In the genomic region with DNA sequence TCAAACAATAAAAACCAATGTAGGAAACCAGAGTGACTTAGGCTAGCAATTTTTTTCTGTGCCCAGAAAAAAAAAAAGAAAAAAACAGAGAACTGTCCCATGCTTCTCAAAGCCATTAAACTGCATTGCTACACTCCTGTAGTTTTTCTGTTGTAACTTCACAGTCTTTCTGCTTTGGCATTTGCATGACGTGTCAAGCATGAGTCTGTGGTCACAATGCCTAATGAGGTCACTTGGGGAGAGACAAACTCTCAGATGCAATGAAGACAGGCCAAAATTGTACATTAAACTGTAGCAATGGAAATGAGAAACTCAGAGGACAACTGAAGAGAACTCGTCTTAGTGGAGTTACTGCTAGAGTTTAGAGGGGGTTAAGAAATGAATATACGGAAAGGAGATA, we compare ENCODE assay signal across 19 cellular contexts. TPM values are rescaled to one million over a fixed set of nuclear protein-coding genes. Genes with fewer than 3 reads are reported as not detected.
A peak's percentile ranks its signal among the peaks of the same experiment; 100 is the strongest.
DNase-seq lines count a peak whose midpoint lies in the region; ATAC-seq, FAIRE-seq and TF ChIP-seq lines count a peak whose summit lies in the region.
"Had no signal": no experiment of that assay in that cellular context is flagged by ENCODE, and none has a peak within 500 bp of the region (broad histone marks: within the 10 kb centered on the region; RNA-seq: fewer than 3 reads in every experiment).

No MANE protein-coding gene starts in this region.

- no peak overlapping the region for H3K4me3 Mint-ChIP-seq in astrocyte (ENCODE audit: unreplicated experiment)

- H3K9me3 ChIP-seq in astrocyte (ENCODE audit: insufficient read depth, low read depth, low read length) (no peaks in the 10 kb centered on the region), adrenal gland (replicated peaks in 1 of 3) (peaks cover 0 to 4% (median 0%) of the 10 kb centered on the region in 3 donors)
- H3K9me3 ChIP-seq: pancreas had no signal

- H3K27ac ChIP-seq in HL-60 (replicated peaks) (no peak overlapping the region), astrocyte (ENCODE audit: low read depth, low read length) (peak overlapping the region; percentile 81), adrenal gland (no peak overlapping the region), dorsolateral prefrontal cortex (no peak overlapping the region)
- H3K27ac ChIP-seq: KMS-11, pancreas had no signal

- H3K27ac Mint-ChIP-seq in astrocyte (ENCODE audit: unreplicated experiment) = peak overlapping the region; percentile 29

- H4K20me1 ChIP-seq in astrocyte (ENCODE audit: insufficient read depth, low read length) = no peaks in the 10 kb centered on the region

- no peak overlapping the region for H2AFZ ChIP-seq in astrocyte (ENCODE audit: low read depth, low read length)

- peak overlapping the region; percentile 46 for H3K4me2 ChIP-seq in astrocyte (ENCODE audit: low read length)
- H3K4me2 ChIP-seq: KMS-11 had no signal

- intact Hi-C loops in adrenal gland (cut with DNase I) (no loop called here), dorsolateral prefrontal cortex (cut with DNase I) (no loop called here)

- no peaks in the 10 kb centered on the region for H3K9me3 Mint-ChIP-seq in astrocyte (ENCODE audit: unreplicated experiment)

- DNase-seq in AG08395 (ENCODE audit: low spot score) (peak; percentile 77), HL-60 (ENCODE audit: low read depth in 1 of 2, low spot score in 1 of 2) (peak; percentile 11 to 13), astrocyte (ENCODE audit: low read depth) (peak; percentile 84), iris pigment epithelial cell (ENCODE audit: low read depth) (peak; percentile 35), AML-193 (lab: John Stamatoyannopoulos, UW) (no peak), adrenal gland (no peak), dorsolateral prefrontal cortex (no peak)
- DNase-seq: ACHN; activated CD4-positive, alpha-beta T cell treated with anti-CD3 and anti-CD28 coated beads, Interleukin-2, amount 50 U/mL, for 4 hours; aorta; foreskin melanocyte; mesendoderm; NCI-H187; NCI-H526 treated with DMSO at 0.1 percent for 48 hours; pancreas; stimulated activated CD4-positive, alpha-beta T cell treated with anti-CD3 and anti-CD28 coated beads, Interleukin-15, amount 100 ng/mL, for 24 hours had no signal

- no peak for FAIRE-seq in astrocyte (lab: Jason Lieb, UNC)
- FAIRE-seq: pancreas had no signal

- no peak overlapping the region for H3K4me3 ChIP-seq in HL-60 (replicated peaks; ENCODE audit: insufficient read depth, low read length)
- H3K4me3 ChIP-seq in astrocyte (ENCODE audit: insufficient read depth, low read depth, low read length) = no peak overlapping the region
- no peak overlapping the region for H3K4me3 ChIP-seq in adrenal gland
- no peak overlapping the region for H3K4me3 ChIP-seq in dorsolateral prefrontal cortex
- H3K4me3 ChIP-seq: pancreas had no signal

- H3K27me3 ChIP-seq in HL-60 (ENCODE audit: insufficient read depth, poor library complexity, severe bottlenecking) = no peaks in the 10 kb centered on the region
- no peaks in the 10 kb centered on the region for H3K27me3 ChIP-seq in astrocyte (ENCODE audit: insufficient read depth, low read length)
- no peaks in the 10 kb centered on the region for H3K27me3 ChIP-seq in adrenal gland
- H3K27me3 ChIP-seq in dorsolateral prefrontal cortex = peaks cover 0 to 6% (median 0%) of the 10 kb centered on the region in 45 donors
- H3K27me3 ChIP-seq: pancreas had no signal

- peaks cover 19% of the 10 kb centered on the region for H3K36me3 Mint-ChIP-seq in astrocyte (ENCODE audit: low read depth, unreplicated experiment)

- 85 to 99% (median 90%) methylated on average over 3 of the region's 3 CpGs for whole genome bisulfite sequencing in adrenal gland, 4 donors

- H3K9ac ChIP-seq in astrocyte (ENCODE audit: low read length) = peak overlapping the region; percentile 61
- H3K9ac ChIP-seq: KMS-11 had no signal

- no peak for TF ChIP-seq CTCF in HL-60 (IDR thresholded peaks at IDR 0.05; ENCODE audit: insufficient read depth, low read length)
- TF ChIP-seq CTCF in astrocyte (IDR thresholded peaks at IDR 0.05; ENCODE audit: insufficient read depth, low read depth, low read length) = no peak
- no peak for TF ChIP-seq CTCF in adrenal gland (IDR thresholded peaks at IDR 0.05)
- TF ChIP-seq CTCF in dorsolateral prefrontal cortex (IDR thresholded peaks at IDR 0.05 in 54 of 56, conservative IDR thresholded peaks at IDR 0.05 in 2 of 56; ENCODE audit: low read depth in 1 of 56, partially characterized antibody in 56 of 56) = no peak

- no peak for ATAC-seq in GM21737 (IDR thresholded peaks at IDR 0.05; ENCODE audit: unreplicated experiment)
- ATAC-seq: pancreas had no signal

- TF ChIP-seq POLR2A in adrenal gland (IDR thresholded peaks at IDR 0.05) = no peak

- no peaks in the 10 kb centered on the region for H3K79me2 ChIP-seq in astrocyte (ENCODE audit: insufficient read depth, low read length)

- no peaks in the 10 kb centered on the region for H3K27me3 Mint-ChIP-seq in astrocyte (ENCODE audit: low read depth, unreplicated experiment)

- H3K36me3 ChIP-seq in astrocyte (ENCODE audit: insufficient read depth, low read length) (peaks cover 47% of the 10 kb centered on the region), adrenal gland (replicated peaks in 1 of 2) (no peaks in the 10 kb centered on the region)
- H3K36me3 ChIP-seq: pancreas had no signal

- H3K4me1 Mint-ChIP-seq in astrocyte (ENCODE audit: low read depth, unreplicated experiment) = peaks cover 10% of the 10 kb centered on the region

- H3K4me1 ChIP-seq in astrocyte (ENCODE audit: insufficient read depth, low read length) = peaks cover 13% of the 10 kb centered on the region
- H3K4me1 ChIP-seq in adrenal gland (replicated peaks in 1 of 2) = no peaks in the 10 kb centered on the region
- H3K4me1 ChIP-seq: pancreas had no signal

RNA-seq across cellular contexts. Expression of a gene that starts 30.8 kb away (rescaled TPM):
- total RNA-seq in astrocyte (272 and 333 TPM in 2 replicates), adrenal gland (10 to 100 TPM in 7 of 8 donors, 1 to 10 TPM in 1; 5.7 to 65.3 (median 20.9) TPM), dorsolateral prefrontal cortex (10 to 100 TPM in 27 of 120 experiments, 1 to 10 TPM in 93; 1.5 to 19.2 (median 7.2) TPM)
- 10 to 100 TPM; 12.4 to 24.6 (median 19.7) TPM for polyA plus RNA-seq in adrenal gland
- total RNA-seq: T-helper 2 cell treated with Interferon-gamma antibody and Interleukin-4, amounts not matched to agents 100 ng/mL and 5 ng/mL, for 36 hours had no signal

RNA-seq across cellular contexts. Expression of a gene that starts 48.3 kb away (rescaled TPM):
- total RNA-seq in astrocyte (24.4 and 26.1 TPM in 2 replicates), adrenal gland (10 to 100 TPM; 28.1 to 51.6 (median 39.6) TPM), dorsolateral prefrontal cortex (10 to 100 TPM; 39.0 to 94.4 (median 57.5) TPM)
- 10 to 100 TPM in 1 of 3 donors, 1 to 10 TPM in 2; 6.1 to 48.4 (median 8.0) TPM for polyA plus RNA-seq in adrenal gland

RNA-seq across cellular contexts. Expression of a gene that starts 48.4 kb away (rescaled TPM):
- total RNA-seq in astrocyte = 45.4 and 46.2 TPM in 2 replicates
- 10 to 100 TPM; 56.1 to 73.6 (median 69.2) TPM for total RNA-seq in adrenal gland
- polyA plus RNA-seq in adrenal gland = 100 to 1,000 TPM in 1 of 3 donors, 10 to 100 TPM in 2; 25.3 to 128 (median 26.6) TPM
- 10 to 100 TPM; 36.3 to 85.0 (median 48.6) TPM for total RNA-seq in dorsolateral prefrontal cortex

Comparison
In these comparisons a context has a peak if more than half of its experiments do, and no peak if none do; other contexts are left out.
1. DNase-seq: peak in AG08395 (single experiment), HL-60 (2 of 2), astrocyte (single experiment) and iris pigment epithelial cell (single experiment); none in AML-193 (0 of 2), adrenal gland (0 of 7) and dorsolateral prefrontal cortex (0 of 10).